9 cellular contexts compared by ENCODE assay signal in genomic region chr2:73982140-73982617, GRCh38. TPM values are rescaled to one million over a fixed set of nuclear protein-coding genes. Genes with fewer than 3 reads are reported as not detected.
DNase-seq lines count a peak whose midpoint lies in the region; ATAC-seq and TF ChIP-seq lines count a peak whose summit lies in the region.
"Had no signal": no experiment of that assay in that cellular context is flagged by ENCODE, and none has a peak within 500 bp of the region (broad histone marks: within the 10 kb centered on the region; RNA-seq: fewer than 3 reads in every experiment).

No MANE protein-coding gene starts in this region.

- peak overlapping the region; percentile 18; the same call in 1 of the 2 replicates for H3K27ac ChIP-seq in SK-N-MC

- intact Hi-C loops in left cardiac atrium (cut with DNase I) = no loop called here

- peak overlapping the region; percentile 7 for H3K27ac Mint-ChIP-seq in stimulated activated memory B cell treated with anti-CD40 and anti-IgM and Interleukin-4, amounts not matched to agents 10 μg/mL and 1 μg/mL and 100 μg/mL, for 72 hours
- H3K27ac Mint-ChIP-seq: natural killer cell treated with Interleukin-12 subunit alpha and Interleukin-12 subunit beta and Interleukin-15 and Interleukin-18, amount 100 ng/mL, for 72 hours had no signal

- H3K36me3 ChIP-seq in SK-N-MC (ENCODE audit: insufficient read depth, low read length) = no peaks in the 10 kb centered on the region; the same call in 1 of the 2 replicates

- H3K9me3 Mint-ChIP-seq in stimulated activated memory B cell treated with anti-CD40 and anti-IgM and Interleukin-4, amounts not matched to agents 10 μg/mL and 1 μg/mL and 100 μg/mL, for 72 hours = no peaks in the 10 kb centered on the region
- H3K9me3 Mint-ChIP-seq: natural killer cell treated with Interleukin-12 subunit alpha and Interleukin-12 subunit beta and Interleukin-15 and Interleukin-18, amount 100 ng/mL, for 72 hours had no signal

- no peaks in the 10 kb centered on the region for H3K27me3 Mint-ChIP-seq in stimulated activated memory B cell treated with anti-CD40 and anti-IgM and Interleukin-4, amounts not matched to agents 10 μg/mL and 1 μg/mL and 100 μg/mL, for 72 hours

- ATAC-seq in left cardiac atrium = peak; percentile 16 to 62
- no peak for ATAC-seq in stimulated activated memory B cell treated with anti-CD40 and anti-IgM and Interleukin-4, amounts not matched to agents 10 μg/mL and 1 μg/mL and 100 μg/mL, for 72 hours
- ATAC-seq: natural killer cell treated with Interleukin-12 subunit alpha and Interleukin-12 subunit beta and Interleukin-15 and Interleukin-18, amount 100 ng/mL, for 72 hours had no signal

- DNase-seq in NCI-H2227 (lab: John Stamatoyannopoulos, UW; ENCODE audit: unreplicated experiment) (peak; percentile 34), NCI-H2227 treated with DMSO at 0.1 percent for 48 hours (lab: John Stamatoyannopoulos, UW) (no peak), SK-N-MC (ENCODE audit: low read depth, low spot score) (no peak), left cardiac atrium (peak; percentile 39), erythroblast (lab: John Stamatoyannopoulos, UW) (no peak), NCI-H510A treated with DMSO at 0.1 percent for 48 hours (lab: John Stamatoyannopoulos, UW) (no peak)
- no peak for DNase-seq in activated effector memory CD4-positive, alpha-beta T cell treated with anti-CD3 and anti-CD28 coated beads, Interleukin-2, amount 50 U/mL, for 16 hours

- H3K9me3 ChIP-seq in SK-N-MC (ENCODE audit: low read depth, low read length) = no peaks in the 10 kb centered on the region

- peaks cover 13% of the 10 kb centered on the region for H3K36me3 Mint-ChIP-seq in stimulated activated memory B cell treated with anti-CD40 and anti-IgM and Interleukin-4, amounts not matched to agents 10 μg/mL and 1 μg/mL and 100 μg/mL, for 72 hours
- H3K36me3 Mint-ChIP-seq: natural killer cell treated with Interleukin-12 subunit alpha and Interleukin-12 subunit beta and Interleukin-15 and Interleukin-18, amount 100 ng/mL, for 72 hours had no signal

- no peak overlapping the region for H3K4me3 Mint-ChIP-seq in stimulated activated memory B cell treated with anti-CD40 and anti-IgM and Interleukin-4, amounts not matched to agents 10 μg/mL and 1 μg/mL and 100 μg/mL, for 72 hours

- no peak overlapping the region for H3K4me3 ChIP-seq in SK-N-MC

- no peak for TF ChIP-seq POLR2A in erythroblast (IDR thresholded peaks at IDR 0.05; ENCODE audit: low read length)

- H3K9ac ChIP-seq in SK-N-MC (ENCODE audit: insufficient read length) = no peak overlapping the region

- peaks cover 73% of the 10 kb centered on the region for H3K4me1 Mint-ChIP-seq in stimulated activated memory B cell treated with anti-CD40 and anti-IgM and Interleukin-4, amounts not matched to agents 10 μg/mL and 1 μg/mL and 100 μg/mL, for 72 hours

RNA-seq across cellular contexts. Expression of gene TET3, which starts 2.5 kb away (rescaled TPM):
- 1 to 10 TPM; 3.0 to 4.3 TPM for total RNA-seq in left cardiac atrium

RNA-seq across cellular contexts. Expression of gene DGUOK, which starts 55.5 kb away (rescaled TPM):
- total RNA-seq in left cardiac atrium = 10 to 100 TPM; 25.2 to 33.7 TPM

Comparison
In these comparisons a context has a peak if more than half of its experiments do, and no peak if none do; other contexts are left out.
1. DNase-seq: peak in NCI-H2227 (single experiment) and left cardiac atrium (single experiment); none in NCI-H2227 treated with DMSO at 0.1 percent for 48 hours (single experiment), SK-N-MC (single experiment), erythroblast (0 of 2), NCI-H510A treated with DMSO at 0.1 percent for 48 hours (single experiment) and activated effector memory CD4-positive, alpha-beta T cell treated with anti-CD3 and anti-CD28 coated beads, Interleukin-2, amount 50 U/mL, for 16 hours (single experiment).